In genomic region chr1:13469343-13469742, GRCh38 we compare ENCODE assay signal across 10 cellular contexts. TPM values are rescaled to one million over a fixed set of nuclear protein-coding genes. Genes with fewer than 3 reads are reported as not detected.
DNase-seq lines count a peak whose midpoint lies in the region; ATAC-seq and TF ChIP-seq lines count a peak whose summit lies in the region.
"Had no signal": no experiment of that assay in that cellular context is flagged by ENCODE, and none has a peak within 500 bp of the region (broad histone marks: within the 10 kb centered on the region; RNA-seq: fewer than 3 reads in every experiment).

No MANE protein-coding gene starts in this region.

- no peak overlapping the region for H3K27ac Mint-ChIP-seq in chondrocyte (ENCODE audit: unreplicated experiment)

- no peak overlapping the region for H3K27ac ChIP-seq in VCaP

- ATAC-seq in HG02610 (IDR thresholded peaks at IDR 0.05; ENCODE audit: unreplicated experiment): no peak

- no peaks in the 10 kb centered on the region for H3K27me3 Mint-ChIP-seq in chondrocyte (ENCODE audit: low read depth)

- H3K36me3 Mint-ChIP-seq in chondrocyte (ENCODE audit: low read depth): no peaks in the 10 kb centered on the region

- TF ChIP-seq CTCF in VCaP (conservative IDR thresholded peaks at IDR 0.05): peak; percentile 69
- no peak for TF ChIP-seq CTCF in chondrocyte (IDR thresholded peaks at IDR 0.05)

- peaks cover 32% of the 10 kb centered on the region for H3K9me3 Mint-ChIP-seq in chondrocyte (ENCODE audit: low read depth)

- DNase-seq in DMS53 (lab: John Stamatoyannopoulos, UW): peak; percentile 32
- DNase-seq in DMS53 treated with DMSO at 0.1 percent for 48 hours (lab: John Stamatoyannopoulos, UW; ENCODE audit: unreplicated experiment): no peak
- DNase-seq in HuH-7 (ENCODE audit: low spot score): peak; percentile 35
- peak; percentile 17 for DNase-seq in medulla oblongata (ENCODE audit: extremely low spot score)
- no peak for DNase-seq in chondrocyte (ENCODE audit: low spot score)
- DNase-seq in COLO668 (lab: John Stamatoyannopoulos, UW; ENCODE audit: unreplicated experiment): no peak

- H3K4me3 Mint-ChIP-seq in chondrocyte (ENCODE audit: unreplicated experiment): no peak overlapping the region

- no peaks in the 10 kb centered on the region for H3K4me1 Mint-ChIP-seq in chondrocyte (ENCODE audit: low read depth)

RNA-seq across cellular contexts. Expression of gene LRRC38, which starts 44.5 kb away (rescaled TPM):
- total RNA-seq in chondrocyte: not detected in 3 replicates

RNA-seq across cellular contexts. Expression of gene PRAMEF20, which starts 59.1 kb away (rescaled TPM):
- total RNA-seq in chondrocyte: not detected in 3 replicates
- total RNA-seq: lung microvascular endothelial cell, temporal lobe had no signal

Comparison
In these comparisons a context has a peak if more than half of its experiments do, and no peak if none do; other contexts are left out.
1. DNase-seq: peak in DMS53 (single experiment), HuH-7 (single experiment) and medulla oblongata (single experiment); none in DMS53 treated with DMSO at 0.1 percent for 48 hours (single experiment), chondrocyte (single experiment) and COLO668 (single experiment).